ENCODE assay signal across 31 cellular contexts in the genomic region with DNA sequence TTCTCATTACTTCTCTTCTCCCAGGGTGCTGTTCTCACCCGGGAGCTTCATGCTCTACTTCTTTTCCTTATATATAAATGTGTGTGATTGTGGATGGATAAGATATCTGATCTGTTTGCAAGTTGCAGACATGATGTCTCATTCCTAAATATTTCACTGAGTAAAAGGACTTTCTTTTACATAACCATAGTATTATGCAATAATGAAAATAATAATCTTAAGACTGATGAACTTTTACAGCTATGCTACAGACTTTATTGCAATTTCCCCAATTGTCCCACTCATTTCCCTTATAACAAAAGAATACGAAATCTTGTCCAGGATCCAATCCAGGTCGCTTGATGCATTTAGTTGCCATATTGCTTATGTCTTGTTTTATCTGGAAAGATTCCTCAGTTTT.
"Had no signal": no experiment of that assay in that cellular context is flagged by ENCODE, and none has a peak within 500 bp of the region (broad histone marks: within the 10 kb centered on the region; RNA-seq: fewer than 3 reads in every experiment).

No MANE protein-coding gene starts in this region.

- H3K4me3 ChIP-seq: ascending aorta, cardiac muscle cell had no signal

- H3K27me3 ChIP-seq: ascending aorta, cardiac muscle cell had no signal

- H3K36me3 ChIP-seq: ascending aorta, cardiac muscle cell had no signal

- H3K27ac ChIP-seq: ascending aorta, cardiac muscle cell, VCaP had no signal

- DNase-seq: activated B cell treated with CpG ODN at 0.5 μM for 24 hours; activated CD4-positive, alpha-beta memory T cell treated with anti-CD3 and anti-CD28 coated beads for 36 hours; activated CD4-positive, alpha-beta T cell treated with anti-CD3 and anti-CD28 coated beads for 4 hours; activated CD4-positive, alpha-beta T cell treated with anti-CD3 and anti-CD28 coated beads, Interleukin-2, amount 10 ng/mL, durations not matched to agents 24 days and 14 days; activated CD4-positive, alpha-beta T cell treated with anti-CD3 and anti-CD28 coated beads, Interleukin-2, amount 50 U/mL, for 1 hour; activated CD4-positive, alpha-beta T cell treated with anti-CD3 and anti-CD28 coated beads, Interleukin-2, amount 50 U/mL, for 4 hours; activated CD4-positive, CD25-positive, alpha-beta regulatory T cell treated with anti-CD3 and anti-CD28 coated beads, Interleukin-2, amount 50 U/mL, for 72 hours; activated CD8-positive, alpha-beta memory T cell treated with anti-CD3 and anti-CD28 coated beads, Interleukin-2, amount 50 U/mL, for 4 hours; activated CD8-positive, alpha-beta T cell treated with anti-CD3 and anti-CD28 coated beads for 36 hours; activated effector memory CD4-positive, alpha-beta T cell treated with anti-CD3 and anti-CD28 coated beads, Interleukin-2, amount 50 U/mL, for 16 hours; activated gamma-delta T cell treated with Interleukin-2 at 50 U/mL for 16 hours; activated naive CD4-positive, alpha-beta T cell; activated naive CD4-positive, alpha-beta T cell treated with anti-CD3 and anti-CD28 coated beads for 36 hours; activated naive CD4-positive, alpha-beta T cell treated with anti-CD3 and anti-CD28 coated beads, Interleukin-2, amount 50 U/mL, for 16 hours; activated naive CD8-positive, alpha-beta T cell treated with anti-CD3 and anti-CD28 coated beads for 36 hours; activated T-cell treated with anti-CD3 and anti-CD28 coated beads for 4 hours; activated T-cell treated with anti-CD3 and anti-CD28 coated beads, Interleukin-2, amount 50 U/mL, for 24 hours; activated T-cell treated with anti-CD3 and anti-CD28 coated beads, Interleukin-2, amount 50 U/mL, for 72 hours; amygdala; anterior cingulate cortex; caudate nucleus; cerebellar nuclear complex; T-helper 1 cell; T-helper 2 cell; T-helper 9 cell had no signal

- FAIRE-seq: TTC549 had no signal

- H3K9me3 ChIP-seq: ascending aorta had no signal

- ATAC-seq: activated CD8-positive, alpha-beta T cell treated with anti-CD3 and anti-CD28 coated beads for 36 hours; activated naive CD4-positive, alpha-beta T cell treated with anti-CD3 and anti-CD28 coated beads, Interleukin-2, amount 50 U/mL, for 72 hours; activated T-cell treated with anti-CD3 and anti-CD28 coated beads, Interleukin-2, amount 50 U/mL, for 72 hours; activated T-helper 17 cell treated with anti-CD3 and anti-CD28 coated beads, Interleukin-2, amount 50 U/mL, for 72 hours had no signal
